Comparison of ENCODE assay signal across 13 cellular contexts in genomic region chr20:49717693-49718092, GRCh38. TPM values are rescaled to one million over a fixed set of nuclear protein-coding genes. Genes with fewer than 3 reads are reported as not detected.
DNase-seq lines count a peak whose midpoint lies in the region; ATAC-seq, FAIRE-seq and TF ChIP-seq lines count a peak whose summit lies in the region.
"Had no signal": no experiment of that assay in that cellular context is flagged by ENCODE, and none has a peak within 500 bp of the region (broad histone marks: within the 10 kb centered on the region; RNA-seq: fewer than 3 reads in every experiment).

No MANE protein-coding gene starts in this region.

- H3K79me1 ChIP-seq in trophoblast cell (ENCODE audit: low read length), result peaks cover 13% of the 10 kb centered on the region

- H3K14ac ChIP-seq in trophoblast cell (ENCODE audit: low read length), result no peak overlapping the region

- no peak for ATAC-seq in HG02623 (IDR thresholded peaks at IDR 0.05; ENCODE audit: unreplicated experiment)

- no peaks in the 10 kb centered on the region for H3K9me2 ChIP-seq in MM.1S (replicated peaks; ENCODE audit: insufficient read depth, low read length)

- no peak overlapping the region for H4K8ac ChIP-seq in trophoblast cell (ENCODE audit: low read depth, low read length)

- TF ChIP-seq CTCF in MM.1S (IDR thresholded peaks at IDR 0.05; ENCODE audit: low read length) (no peak), bronchial epithelial cell (IDR thresholded peaks at IDR 0.05; ENCODE audit: insufficient read depth, low read length, severe bottlenecking) (no peak)

- H3K9ac ChIP-seq in MM.1S (ENCODE audit: low read length) (no peak overlapping the region), trophoblast cell (ENCODE audit: low read length) (no peak overlapping the region)

- WGBS in trophoblast cell (ENCODE audit: extremely low coverage, insufficient coverage, insufficient read length), result 100% methylated on average over 1 of the region's 4 CpGs

- no peak overlapping the region for H3K23ac ChIP-seq in trophoblast cell (ENCODE audit: low read length)

- H3K9me3 ChIP-seq in MM.1S (replicated peaks; ENCODE audit: insufficient read depth, low read length) (no peaks in the 10 kb centered on the region), trophoblast cell (ENCODE audit: insufficient read depth, low read depth, low read length) (no peaks in the 10 kb centered on the region)
- H3K9me3 ChIP-seq: esophagus muscularis mucosa had no signal

- no peak overlapping the region for H2AK5ac ChIP-seq in trophoblast cell (ENCODE audit: low read length)

- H4K20me1 ChIP-seq in MM.1S (ENCODE audit: insufficient read depth, low read length), result no peaks in the 10 kb centered on the region

- H2AFZ ChIP-seq in MM.1S (ENCODE audit: low read length) (no peak overlapping the region), trophoblast cell (ENCODE audit: insufficient read depth, low read length, poor library complexity) (no peak overlapping the region)

- H3K18ac ChIP-seq in trophoblast cell (ENCODE audit: low read length), result no peak overlapping the region

- no peaks in the 10 kb centered on the region for H3K36me3 ChIP-seq in MM.1S (replicated peaks; ENCODE audit: insufficient read depth, low read length)
- H3K36me3 ChIP-seq in bronchial epithelial cell (ENCODE audit: control insufficient read depth, insufficient read depth, low read length), result no peaks in the 10 kb centered on the region
- no peaks in the 10 kb centered on the region for H3K36me3 ChIP-seq in trophoblast cell (ENCODE audit: control insufficient read depth in 1 of 2, insufficient read depth in 2 of 2, low read length in 2 of 2)
- H3K36me3 ChIP-seq: esophagus muscularis mucosa had no signal

- no peak overlapping the region for H2BK120ac ChIP-seq in trophoblast cell (ENCODE audit: insufficient read depth, low read length, poor library complexity)

- H2BK12ac ChIP-seq in trophoblast cell (ENCODE audit: low read length), result no peak overlapping the region

- no peak for FAIRE-seq in bronchial epithelial cell (lab: Jason Lieb, UNC)
- FAIRE-seq: islet of Langerhans had no signal

- no peaks in the 10 kb centered on the region for H3F3A ChIP-seq in MM.1S (ENCODE audit: insufficient read depth, low read length)

- peak; percentile 14 for DNase-seq in DMS 273 (lab: John Stamatoyannopoulos, UW; ENCODE audit: unreplicated experiment)
- no peak for DNase-seq in DMS 273 treated with DMSO at 0.1 percent for 48 hours (lab: John Stamatoyannopoulos, UW)
- peak; percentile 21 for DNase-seq in MM.1S
- DNase-seq in bronchial epithelial cell (ENCODE audit: low read depth), result peak; percentile 78
- peak; percentile 86 to 93 for DNase-seq in trophoblast cell
- DNase-seq in COR-L47 (lab: John Stamatoyannopoulos, UW), result no peak
- no peak for DNase-seq in NCI-H2196 treated with DMSO at 0.1 percent for 48 hours (lab: John Stamatoyannopoulos, UW; ENCODE audit: unreplicated experiment)
- DNase-seq: NCI-H1105 treated with DMSO at 0.1 percent for 48 hours, T-helper 9 cell had no signal

- H3K27me3 ChIP-seq in MM.1S (replicated peaks; ENCODE audit: insufficient read depth, low read length), result no peaks in the 10 kb centered on the region
- no peaks in the 10 kb centered on the region for H3K27me3 ChIP-seq in bronchial epithelial cell (ENCODE audit: control insufficient read depth, insufficient read depth, low read length)
- H3K27me3 ChIP-seq in trophoblast cell (ENCODE audit: insufficient read depth, low read length), result no peaks in the 10 kb centered on the region
- H3K27me3 ChIP-seq: esophagus muscularis mucosa had no signal

- H3K4ac ChIP-seq in trophoblast cell (ENCODE audit: low read depth, low read length), result no peak overlapping the region

- H3K4me1 ChIP-seq in MM.1S (ENCODE audit: low read length), result peaks cover 10% of the 10 kb centered on the region
- no peaks in the 10 kb centered on the region for H3K4me1 ChIP-seq in trophoblast cell (ENCODE audit: control insufficient read depth in 1 of 2, insufficient read depth in 2 of 2, low read length in 2 of 2)

- no peak overlapping the region for H3K27ac ChIP-seq in MM.1S (ENCODE audit: low read length)
- no peak overlapping the region for H3K27ac ChIP-seq in trophoblast cell (ENCODE audit: low read depth, low read length)
- H3K27ac ChIP-seq: 22Rv1, esophagus muscularis mucosa had no signal

- H3K4me3 ChIP-seq in MM.1S (ENCODE audit: low read length) (no peak overlapping the region), bronchial epithelial cell (ENCODE audit: low read depth, low read length) (no peak overlapping the region), trophoblast cell (ENCODE audit: low read depth, low read length) (no peak overlapping the region)
- H3K4me3 ChIP-seq: esophagus muscularis mucosa had no signal

- H3K4me2 ChIP-seq in MM.1S (ENCODE audit: low read depth, low read length) (no peak overlapping the region), trophoblast cell (ENCODE audit: low read length) (no peak overlapping the region)

- no peak overlapping the region for H4K91ac ChIP-seq in trophoblast cell (ENCODE audit: low read depth, low read length)

- no peak overlapping the region for H4K12ac ChIP-seq in trophoblast cell (ENCODE audit: low read depth, low read length)

- H2BK5ac ChIP-seq in trophoblast cell (ENCODE audit: low read depth, low read length, poor library complexity), result no peak overlapping the region

- H3K79me2 ChIP-seq in MM.1S (ENCODE audit: low read length) (peaks cover 8% of the 10 kb centered on the region), trophoblast cell (ENCODE audit: control insufficient read depth, insufficient read depth, low read length, poor library complexity) (peaks cover 9% of the 10 kb centered on the region)

RNA-seq across cellular contexts. Expression of gene B4GALT5, which starts 4.0 kb away (rescaled TPM):
- 9.7 and 25.2 TPM in 2 replicates for total RNA-seq in bronchial epithelial cell
- 38.1 and 39.6 TPM in 2 replicates for polyA plus RNA-seq in trophoblast cell (2013)

Comparison
In these comparisons a context has a peak if more than half of its experiments do, and no peak if none do; other contexts are left out.
1. DNase-seq: peak in DMS 273 (single experiment), MM.1S (single experiment), bronchial epithelial cell (single experiment) and trophoblast cell (2 of 2); none in DMS 273 treated with DMSO at 0.1 percent for 48 hours (single experiment), COR-L47 (single experiment) and NCI-H2196 treated with DMSO at 0.1 percent for 48 hours (single experiment).